ENCODE assay signal across 19 cellular contexts in the genomic region with DNA sequence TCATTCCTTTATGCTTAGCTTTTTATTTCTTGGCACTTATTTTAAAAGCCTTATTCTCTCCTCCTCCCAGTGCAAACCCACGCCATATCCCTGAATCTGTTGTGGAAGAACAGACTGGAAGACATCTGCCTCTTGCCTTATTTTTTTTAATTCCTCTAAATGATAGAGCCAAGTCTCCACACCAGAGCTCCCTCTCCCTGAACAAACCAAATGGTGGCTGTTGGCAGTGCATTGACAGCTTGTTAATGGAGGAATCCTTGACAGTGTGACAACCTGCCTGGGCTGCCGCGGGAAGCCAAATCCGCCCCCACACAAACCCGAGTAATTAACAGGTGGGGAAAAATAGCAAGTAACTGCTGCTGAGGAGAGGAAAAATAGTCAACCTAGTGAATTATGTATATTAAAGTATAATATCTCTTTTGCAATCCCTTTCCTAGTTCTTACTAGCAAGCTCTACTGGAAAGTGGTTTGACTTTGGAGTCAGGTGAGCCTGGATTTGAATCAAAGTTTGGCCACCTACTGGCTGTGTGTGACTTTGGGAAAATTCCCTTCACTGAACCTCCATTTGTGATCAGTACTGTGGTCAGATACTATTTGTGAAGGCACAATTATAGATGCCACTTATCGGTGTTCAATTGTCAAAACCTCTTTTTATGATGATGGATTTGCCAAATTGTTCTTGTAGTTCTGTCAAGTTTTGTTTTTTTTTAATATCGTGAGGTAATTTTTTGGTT.
A peak's percentile ranks its signal among the peaks of the same experiment; 100 is the strongest.
DNase-seq lines count a peak whose midpoint lies in the region; ATAC-seq, FAIRE-seq and TF ChIP-seq lines count a peak whose summit lies in the region.
"Had no signal": no experiment of that assay in that cellular context is flagged by ENCODE, and none has a peak within 500 bp of the region (broad histone marks: within the 10 kb centered on the region; RNA-seq: fewer than 3 reads in every experiment).

No MANE protein-coding gene starts in this region.

- H3K4me1 Mint-ChIP-seq in activated T-cell treated with anti-CD3 and anti-CD28 coated beads, Interleukin-2, amount 50 U/mL, for 4 hours (ENCODE audit: low read depth): no peaks in the 10 kb centered on the region
- H3K4me1 Mint-ChIP-seq: activated naive CD8-positive, alpha-beta T cell treated with anti-CD3 and anti-CD28 coated beads, Interleukin-2, amount 10 ng/mL, durations not matched to agents 7 days and 5 days; stimulated activated naive CD8-positive, alpha-beta T cell treated with anti-CD3 and anti-CD28 coated beads, Interleukin-15, amount 100 ng/mL, for 72 hours; T-cell had no signal

- CTCF ChIA-PET in mammary epithelial cell (lab: Charles Lee; ENCODE audit: low non-redundant PET): no interaction called here

- H3K9me3 ChIP-seq in mammary epithelial cell (replicated peaks; ENCODE audit: insufficient read depth, low read length) (no peaks in the 10 kb centered on the region), small intestine (ENCODE audit: control insufficient read depth, low read depth) (no peaks in the 10 kb centered on the region)
- H3K9me3 ChIP-seq: Peyer's patch had no signal

- H3K4me3 ChIP-seq in mammary epithelial cell (replicated peaks in 1 of 3; ENCODE audit: insufficient read depth in 1 of 3, low read depth in 2 of 3, low read length in 3 of 3): no peak overlapping the region
- H3K4me3 ChIP-seq in small intestine (ENCODE audit: low read depth in 1 of 2, low read length in 2 of 2): no peak overlapping the region
- H3K4me3 ChIP-seq: heart left ventricle, left ventricle myocardium inferior, Peyer's patch, smooth muscle cell had no signal

- intact Hi-C loops in mammary epithelial cell (cut with micrococcal nuclease): loop anchor here (5.0 kb wide), 1 partner anchor 506 kb away; no protein-coding TSS in a partner anchor
- intact Hi-C loops in left colon (cut with DNase I, micrococcal nuclease): no loop called here

- no peaks in the 10 kb centered on the region for H3K36me3 ChIP-seq in mammary epithelial cell (ENCODE audit: insufficient read depth, low read length)
- no peaks in the 10 kb centered on the region for H3K36me3 ChIP-seq in small intestine (ENCODE audit: control insufficient read depth in 2 of 2, insufficient read depth in 2 of 2, low read length in 2 of 2)
- H3K36me3 ChIP-seq: heart left ventricle, left ventricle myocardium inferior, Peyer's patch had no signal

- H3K4me2 ChIP-seq in mammary epithelial cell (ENCODE audit: insufficient read depth, low read depth, low read length): no peak overlapping the region
- H3K4me2 ChIP-seq: smooth muscle cell had no signal

- ATAC-seq in left colon (peak; percentile 34), GM21367 (IDR thresholded peaks at IDR 0.05; ENCODE audit: unreplicated experiment) (no peak)
- no peak for ATAC-seq in activated T-cell treated with anti-CD3 and anti-CD28 coated beads, Interleukin-2, amount 50 U/mL, for 4 hours
- ATAC-seq: natural killer cell treated with Interleukin-12 subunit alpha and Interleukin-12 subunit beta and Interleukin-15 and Interleukin-18, amount 100 ng/mL, for 72 hours; stimulated activated naive CD8-positive, alpha-beta T cell treated with anti-CD3 and anti-CD28 coated beads, Interleukin-15, amount 100 ng/mL, for 72 hours; T-cell had no signal

- no peaks in the 10 kb centered on the region for H3K27me3 Mint-ChIP-seq in activated T-cell treated with anti-CD3 and anti-CD28 coated beads, Interleukin-2, amount 50 U/mL, for 4 hours (ENCODE audit: low read depth)
- H3K27me3 Mint-ChIP-seq: activated naive CD8-positive, alpha-beta T cell treated with anti-CD3 and anti-CD28 coated beads, Interleukin-2, amount 10 ng/mL, durations not matched to agents 7 days and 5 days; natural killer cell treated with Interleukin-12 subunit alpha and Interleukin-12 subunit beta and Interleukin-15 and Interleukin-18, amount 100 ng/mL, for 72 hours; stimulated activated naive CD8-positive, alpha-beta T cell treated with anti-CD3 and anti-CD28 coated beads, Interleukin-15, amount 100 ng/mL, for 72 hours; T-cell had no signal

- peaks cover 7% of the 10 kb centered on the region for H3K9me3 Mint-ChIP-seq in activated T-cell treated with anti-CD3 and anti-CD28 coated beads, Interleukin-2, amount 50 U/mL, for 4 hours
- H3K9me3 Mint-ChIP-seq: activated naive CD8-positive, alpha-beta T cell treated with anti-CD3 and anti-CD28 coated beads, Interleukin-2, amount 10 ng/mL, durations not matched to agents 7 days and 5 days; natural killer cell treated with Interleukin-12 subunit alpha and Interleukin-12 subunit beta and Interleukin-15 and Interleukin-18, amount 100 ng/mL, for 72 hours; stimulated activated naive CD8-positive, alpha-beta T cell treated with anti-CD3 and anti-CD28 coated beads, Interleukin-15, amount 100 ng/mL, for 72 hours had no signal

- H3K9ac ChIP-seq in mammary epithelial cell (ENCODE audit: insufficient read depth, low read length): no peak overlapping the region

- H4K20me1 ChIP-seq in mammary epithelial cell (ENCODE audit: insufficient read depth, low read length): no peaks in the 10 kb centered on the region

- no peak for FAIRE-seq in small intestine (lab: Jason Lieb, UNC)

- H3K36me3 Mint-ChIP-seq in activated T-cell treated with anti-CD3 and anti-CD28 coated beads, Interleukin-2, amount 50 U/mL, for 4 hours (ENCODE audit: insufficient read depth): no peaks in the 10 kb centered on the region
- H3K36me3 Mint-ChIP-seq: activated naive CD8-positive, alpha-beta T cell treated with anti-CD3 and anti-CD28 coated beads, Interleukin-2, amount 10 ng/mL, durations not matched to agents 7 days and 5 days; natural killer cell treated with Interleukin-12 subunit alpha and Interleukin-12 subunit beta and Interleukin-15 and Interleukin-18, amount 100 ng/mL, for 72 hours; T-cell had no signal

- no TSS peak for BruUV-seq in mammary epithelial cell (replicated peaks; lab: Mats Ljungman, UMichigan)

- WGBS in mammary epithelial cell (ENCODE audit: low coverage, missing lambda C conversion rate): 10% methylated on average over 6 of the region's 7 CpGs
- WGBS in small intestine, 3 donors: 74 to 85% (median 82%) methylated on average over 7 of the region's 7 CpGs

- H3K4me3 Mint-ChIP-seq in activated T-cell treated with anti-CD3 and anti-CD28 coated beads, Interleukin-2, amount 50 U/mL, for 4 hours: no peak overlapping the region
- H3K4me3 Mint-ChIP-seq: activated naive CD8-positive, alpha-beta T cell treated with anti-CD3 and anti-CD28 coated beads, Interleukin-2, amount 10 ng/mL, durations not matched to agents 7 days and 5 days; natural killer cell treated with Interleukin-12 subunit alpha and Interleukin-12 subunit beta and Interleukin-15 and Interleukin-18, amount 100 ng/mL, for 72 hours; stimulated activated naive CD8-positive, alpha-beta T cell treated with anti-CD3 and anti-CD28 coated beads, Interleukin-15, amount 100 ng/mL, for 72 hours; T-cell had no signal

- H3K4me1 ChIP-seq in mammary epithelial cell (ENCODE audit: insufficient read depth, low read length): no peaks in the 10 kb centered on the region
- no peaks in the 10 kb centered on the region for H3K4me1 ChIP-seq in small intestine (ENCODE audit: control insufficient read depth in 2 of 2, insufficient read depth in 1 of 2, low read depth in 1 of 2, low read length in 1 of 2)
- H3K4me1 ChIP-seq: heart left ventricle, left ventricle myocardium inferior, Peyer's patch had no signal

- H3K27ac ChIP-seq in mammary epithelial cell (ENCODE audit: insufficient read depth, low read depth, low read length) (no peak overlapping the region), caudate nucleus (ENCODE audit: low read depth, low read length) (no peak overlapping the region), small intestine (ENCODE audit: low read depth in 1 of 2, low read length in 1 of 2) (no peak overlapping the region)
- H3K27ac ChIP-seq: epithelial cell of prostate, heart left ventricle, left ventricle myocardium inferior, Peyer's patch had no signal

- dilution Hi-C loops in mammary epithelial cell (cut with HindIII; ENCODE audit: low sequenced_read_pairs): no loop called here

- H3K79me2 ChIP-seq in mammary epithelial cell (ENCODE audit: insufficient read depth, low read length): no peaks in the 10 kb centered on the region

- H2AFZ ChIP-seq in mammary epithelial cell (ENCODE audit: low read depth, low read length): no peak overlapping the region

- in situ Hi-C loops in T47D (cut with HindIII; ENCODE audit: low pct_unique_long_range_greater_than_20kb, low sequenced_read_pairs): no loop called here
- in situ Hi-C loops in mammary epithelial cell (cut with MboI; ENCODE audit: low sequenced_read_pairs in 2 of 2): no loop called here

- H3K27me3 ChIP-seq in mammary epithelial cell (ENCODE audit: insufficient read depth, low read length) (no peaks in the 10 kb centered on the region), small intestine (ENCODE audit: control insufficient read depth in 2 of 2, insufficient read depth in 2 of 2, low read length in 2 of 2) (no peaks in the 10 kb centered on the region)
- H3K27me3 ChIP-seq: heart left ventricle, Peyer's patch had no signal

- DNase-seq in T47D (ENCODE audit: low read depth in 1 of 2, low spot score in 1 of 2) (peak; percentile 23 to 75), mammary epithelial cell (no peak), caudate nucleus (lab: John Stamatoyannopoulos, UW) (peak in 41 of 61 donors; percentile 2 to 96 (median 17)), left colon (no peak), small intestine (peak; percentile 9), NCI-H1105 (lab: John Stamatoyannopoulos, UW) (no peak)
- no peak for DNase-seq in activated T-cell treated with anti-CD3 and anti-CD28 coated beads, Interleukin-2, amount 50 U/mL, for 4 hours
- DNase-seq: activated naive CD8-positive, alpha-beta T cell treated with anti-CD3 and anti-CD28 coated beads, Interleukin-2, amount 10 ng/mL, durations not matched to agents 7 days and 5 days; left ventricle myocardium inferior; NCI-H1092 treated with DMSO at 0.1 percent for 48 hours; NCI-H345; Peyer's patch; stimulated activated naive CD8-positive, alpha-beta T cell treated with anti-CD3 and anti-CD28 coated beads, Interleukin-15, amount 100 ng/mL, for 72 hours; T-cell had no signal

- peak in 1 of 2 donors; percentile 10 for TF ChIP-seq CTCF in mammary epithelial cell (conservative IDR thresholded peaks at IDR 0.05 in 1 of 2, IDR thresholded peaks at IDR 0.05 in 1 of 2; ENCODE audit: extremely low read depth in 1 of 2, insufficient read depth in 1 of 2, low read depth in 1 of 2, low read length in 2 of 2)

Comparison
In these comparisons a context has a peak if more than half of its experiments do, and no peak if none do; other contexts are left out.
1. DNase-seq: peak in T47D (2 of 2), caudate nucleus (41 of 61) and small intestine (single experiment); none in mammary epithelial cell (single experiment), left colon (0 of 2), activated T-cell treated with anti-CD3 and anti-CD28 coated beads, Interleukin-2, amount 50 U/mL, for 4 hours (single experiment) and NCI-H1105 (single experiment).